ENCODE assay signal across 9 cellular contexts in the genomic region with DNA sequence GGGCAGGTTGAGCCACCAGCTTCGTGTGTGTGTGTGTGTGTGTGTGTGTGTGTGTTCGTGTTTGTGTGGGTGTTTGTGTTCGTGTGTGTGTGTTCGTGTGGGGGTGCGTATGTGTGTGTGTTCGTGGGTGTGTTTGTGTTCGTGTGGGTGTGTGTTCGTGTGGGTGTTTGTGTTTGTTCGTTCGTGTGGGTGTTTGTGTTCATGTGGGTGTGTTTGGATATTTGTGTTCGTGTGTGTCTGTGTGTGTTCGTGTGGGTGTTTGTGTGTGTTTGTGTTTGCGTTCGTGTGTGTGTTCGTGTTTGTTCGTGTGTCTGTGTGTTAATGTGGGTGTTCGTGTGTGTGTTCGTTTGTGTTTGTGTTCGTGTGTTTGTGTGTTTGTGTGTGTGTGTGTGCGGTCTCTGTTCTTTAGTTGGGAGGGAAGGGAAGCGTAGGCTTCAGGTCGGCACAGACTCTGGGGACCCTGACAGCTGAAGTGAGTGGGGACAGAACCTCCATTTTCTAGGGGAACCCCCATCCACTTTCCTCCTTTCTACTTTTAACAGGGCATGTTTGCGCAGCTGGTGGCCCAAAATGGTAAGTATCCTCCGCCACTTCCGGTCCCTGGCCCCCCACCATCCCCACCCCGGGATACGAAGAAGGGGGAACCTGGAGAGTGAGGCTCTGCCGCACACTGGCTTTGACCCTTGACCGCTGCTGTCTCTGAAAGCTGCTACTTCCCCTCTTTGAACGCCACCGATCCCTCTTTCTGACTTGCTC. TPM values are rescaled to one million over a fixed set of nuclear protein-coding genes. Genes with fewer than 3 reads are reported as not detected.
A peak's percentile ranks its signal among the peaks of the same experiment; 100 is the strongest.
DNase-seq lines count a peak whose midpoint lies in the region; ATAC-seq and TF ChIP-seq lines count a peak whose summit lies in the region.
"Had no signal": no experiment of that assay in that cellular context is flagged by ENCODE, and none has a peak within 500 bp of the region (broad histone marks: within the 10 kb centered on the region; RNA-seq: fewer than 3 reads in every experiment).

No MANE protein-coding gene starts in this region.

- H3K9me3 ChIP-seq in DND-41 (ENCODE audit: insufficient read depth, low read length, severe bottlenecking) (no peaks in the 10 kb centered on the region), mucosa of descending colon (no peaks in the 10 kb centered on the region)

- ATAC-seq in DND-41 (ENCODE audit: insufficient read depth, low read depth) (no peak), mucosa of descending colon (no peak)

- H3K27me3 ChIP-seq in DND-41 (ENCODE audit: insufficient read depth, low read length, poor library complexity) = no peaks in the 10 kb centered on the region
- H3K27me3 ChIP-seq in KMS-11 (ENCODE audit: insufficient read depth, low read depth) = peaks cover 16% of the 10 kb centered on the region; the same call in 1 of the 2 replicates

- H3K36me3 ChIP-seq in DND-41 (ENCODE audit: insufficient read depth, low read length) (peaks cover 11% of the 10 kb centered on the region), KMS-11 (ENCODE audit: insufficient read depth) (no peaks in the 10 kb centered on the region), mucosa of descending colon (ENCODE audit: low read depth) (no peaks in the 10 kb centered on the region)

- peaks cover 15% of the 10 kb centered on the region for H3K36me3 Mint-ChIP-seq in activated T-helper 2 cell treated with anti-CD3 and anti-CD28 coated beads, Interferon-gamma antibody, Interleukin-2, Interleukin-4, amounts not matched to agents 10 μg/mL and 5 μg/mL and 100 μg/mL, durations not matched to agents 14 hours and 24 hours and 36 hours (ENCODE audit: low read depth)

- H3K4me3 ChIP-seq in DND-41 (ENCODE audit: low read depth in 1 of 2, low read length in 2 of 2) = peak overlapping the region; percentile 44 to 66; a peak in 3 of 4 replicates
- H3K4me3 ChIP-seq in KMS-11 (IDR thresholded peaks at IDR 0.05; ENCODE audit: insufficient read depth, low read depth, low read length) = no peak overlapping the region
- no peak overlapping the region for H3K4me3 ChIP-seq in mucosa of descending colon

- H3K27ac ChIP-seq in DND-41 (ENCODE audit: low read length) (peak overlapping the region; percentile 33), KMS-11 (no peak overlapping the region)

- peaks cover 6% of the 10 kb centered on the region for H3K9me3 Mint-ChIP-seq in activated T-helper 2 cell treated with anti-CD3 and anti-CD28 coated beads, Interferon-gamma antibody, Interleukin-2, Interleukin-4, amounts not matched to agents 10 μg/mL and 5 μg/mL and 100 μg/mL, durations not matched to agents 14 hours and 24 hours and 36 hours

- H3K9ac ChIP-seq in DND-41 (ENCODE audit: low read depth, low read length) (peak overlapping the region; percentile 82), KMS-11 (no peak overlapping the region)

- intact Hi-C loops in activated T-helper 2 cell treated with anti-CD3 and anti-CD28 coated beads, Interferon-gamma antibody, Interleukin-2, Interleukin-4, amounts not matched to agents 10 μg/mL and 5 μg/mL and 100 μg/mL, durations not matched to agents 14 hours and 24 hours and 36 hours (cut with micrococcal nuclease) = loop anchor here (5.0 kb wide), 1 partner anchor 60 kb away; a partner anchor contains a TSS
- intact Hi-C loops in mucosa of descending colon (cut with DNase I, micrococcal nuclease) = no loop called here

- peaks cover 51% of the 10 kb centered on the region for H3K4me1 ChIP-seq in DND-41 (ENCODE audit: insufficient read depth, low read length)
- peaks cover 30% of the 10 kb centered on the region for H3K4me1 ChIP-seq in KMS-11 (ENCODE audit: low read depth, poor library complexity, severe bottlenecking)
- H3K4me1 ChIP-seq in mucosa of descending colon (ENCODE audit: low read depth) = peaks cover 19% of the 10 kb centered on the region

- H3K27ac Mint-ChIP-seq in activated T-helper 2 cell treated with anti-CD3 and anti-CD28 coated beads, Interferon-gamma antibody, Interleukin-2, Interleukin-4, amounts not matched to agents 10 μg/mL and 5 μg/mL and 100 μg/mL, durations not matched to agents 14 hours and 24 hours and 36 hours = peak overlapping the region; percentile 14

- H3K27me3 Mint-ChIP-seq in activated T-helper 2 cell treated with anti-CD3 and anti-CD28 coated beads, Interferon-gamma antibody, Interleukin-2, Interleukin-4, amounts not matched to agents 10 μg/mL and 5 μg/mL and 100 μg/mL, durations not matched to agents 14 hours and 24 hours and 36 hours (ENCODE audit: low read depth) = peaks cover 27% of the 10 kb centered on the region

- peak overlapping the region; percentile 70 for H3K4me3 Mint-ChIP-seq in activated T-helper 2 cell treated with anti-CD3 and anti-CD28 coated beads, Interferon-gamma antibody, Interleukin-2, Interleukin-4, amounts not matched to agents 10 μg/mL and 5 μg/mL and 100 μg/mL, durations not matched to agents 14 hours and 24 hours and 36 hours (ENCODE audit: low read depth)

- no peak for DNase-seq in DND-41
- DNase-seq in activated T-helper 2 cell treated with anti-CD3 and anti-CD28 coated beads, Interferon-gamma antibody, Interleukin-2, Interleukin-4, amounts not matched to agents 10 μg/mL and 5 μg/mL and 100 μg/mL, durations not matched to agents 14 hours and 24 hours and 36 hours (ENCODE audit: low spot score) = no peak
- peak in 2 of 3 donors; percentile 45 to 61 for DNase-seq in mucosa of descending colon
- DNase-seq in NCI-H2171 (lab: John Stamatoyannopoulos, UW) = no peak
- DNase-seq in NCI-H748 treated with DMSO at 0.1 percent for 48 hours (lab: John Stamatoyannopoulos, UW) = no peak
- DNase-seq in NCI-H2081 treated with DMSO at 0.1 percent for 48 hours (lab: John Stamatoyannopoulos, UW) = no peak
- DNase-seq in NCI-H2196 (lab: John Stamatoyannopoulos, UW; ENCODE audit: unreplicated experiment) = no peak
- DNase-seq: NCI-H510A had no signal

- TF ChIP-seq CTCF in DND-41 (IDR thresholded peaks at IDR 0.05; ENCODE audit: borderline replicate concordance, extremely low read depth, low read length, poor library complexity, severe bottlenecking) (no peak), KMS-11 (conservative IDR thresholded peaks at IDR 0.05; ENCODE audit: low read depth, low read length) (no peak), mucosa of descending colon (IDR thresholded peaks at IDR 0.05) (no peak)

- H3K79me2 ChIP-seq in DND-41 (ENCODE audit: insufficient read depth, low read length) (peaks cover 19% of the 10 kb centered on the region), KMS-11 (ENCODE audit: insufficient read depth, low read depth) (no peaks in the 10 kb centered on the region)

- H3K4me1 Mint-ChIP-seq in activated T-helper 2 cell treated with anti-CD3 and anti-CD28 coated beads, Interferon-gamma antibody, Interleukin-2, Interleukin-4, amounts not matched to agents 10 μg/mL and 5 μg/mL and 100 μg/mL, durations not matched to agents 14 hours and 24 hours and 36 hours (ENCODE audit: low read depth) = peaks cover 39% of the 10 kb centered on the region

- H4K20me1 ChIP-seq in DND-41 (ENCODE audit: insufficient read depth, low read length) (no peaks in the 10 kb centered on the region), KMS-11 (ENCODE audit: insufficient read depth) (no peaks in the 10 kb centered on the region)

- H3K4me2 ChIP-seq in DND-41 (ENCODE audit: insufficient read depth, low read length) = peak overlapping the region; percentile 99
- peak overlapping the region; percentile 63 for H3K4me2 ChIP-seq in KMS-11

- H2AFZ ChIP-seq in DND-41 (ENCODE audit: low read depth, low read length) = no peak overlapping the region
- no peak overlapping the region for H2AFZ ChIP-seq in KMS-11 (ENCODE audit: low read depth)

RNA-seq across cellular contexts. Expression of a gene that starts 1.6 kb away (rescaled TPM):
- total RNA-seq in activated T-helper 2 cell treated with anti-CD3 and anti-CD28 coated beads, Interferon-gamma antibody, Interleukin-2, Interleukin-4, amounts not matched to agents 10 μg/mL and 5 μg/mL and 100 μg/mL, durations not matched to agents 14 hours and 24 hours and 36 hours = 6.9 and 7.4 TPM in 2 replicates
- 1 to 10 TPM in 2 of 3 donors, under 1 TPM in 1; 0.58 to 1.2 (median 1.0) TPM for total RNA-seq in mucosa of descending colon

RNA-seq across cellular contexts. Expression of a gene that starts 30.3 kb away (rescaled TPM):
- 7.9 and 11.3 TPM in 2 replicates for total RNA-seq in activated T-helper 2 cell treated with anti-CD3 and anti-CD28 coated beads, Interferon-gamma antibody, Interleukin-2, Interleukin-4, amounts not matched to agents 10 μg/mL and 5 μg/mL and 100 μg/mL, durations not matched to agents 14 hours and 24 hours and 36 hours
- 10 to 100 TPM in 1 of 3 donors, under 1 TPM in 2; 0.26 to 14.6 (median 0.82) TPM for total RNA-seq in mucosa of descending colon

RNA-seq across cellular contexts. Expression of a gene that starts 50.8 kb away (rescaled TPM):
- total RNA-seq in activated T-helper 2 cell treated with anti-CD3 and anti-CD28 coated beads, Interferon-gamma antibody, Interleukin-2, Interleukin-4, amounts not matched to agents 10 μg/mL and 5 μg/mL and 100 μg/mL, durations not matched to agents 14 hours and 24 hours and 36 hours = 64.3 and 70.0 TPM in 2 replicates
- 1 to 10 TPM; 3.8 to 4.7 (median 4.1) TPM for total RNA-seq in mucosa of descending colon

RNA-seq across cellular contexts. Expression of a gene that starts 58.5 kb away (rescaled TPM):
- total RNA-seq in activated T-helper 2 cell treated with anti-CD3 and anti-CD28 coated beads, Interferon-gamma antibody, Interleukin-2, Interleukin-4, amounts not matched to agents 10 μg/mL and 5 μg/mL and 100 μg/mL, durations not matched to agents 14 hours and 24 hours and 36 hours = 85.5 and 88.7 TPM in 2 replicates
- total RNA-seq in mucosa of descending colon = 1 to 10 TPM in 1 of 3 donors, not detected in 2; 1.0 TPM

Comparison
In these comparisons a context has a peak if more than half of its experiments do, and no peak if none do; other contexts are left out.
1. DNase-seq: peak in mucosa of descending colon (2 of 3); none in DND-41 (single experiment), activated T-helper 2 cell treated with anti-CD3 and anti-CD28 coated beads, Interferon-gamma antibody, Interleukin-2, Interleukin-4, amounts not matched to agents 10 μg/mL and 5 μg/mL and 100 μg/mL, durations not matched to agents 14 hours and 24 hours and 36 hours (single experiment), NCI-H2171 (single experiment), NCI-H748 treated with DMSO at 0.1 percent for 48 hours (single experiment), NCI-H2081 treated with DMSO at 0.1 percent for 48 hours (single experiment) and NCI-H2196 (single experiment).
2. H3K4me3 ChIP-seq: peak in DND-41 (2 of 2); none in KMS-11 (single experiment) and mucosa of descending colon (single experiment).
3. RNA of a gene that starts 50.8 kb away (total RNA-seq): 64.3 to 70.0 TPM in activated T-helper 2 cell treated with anti-CD3 and anti-CD28 coated beads, Interferon-gamma antibody, Interleukin-2, Interleukin-4, amounts not matched to agents 10 μg/mL and 5 μg/mL and 100 μg/mL, durations not matched to agents 14 hours and 24 hours and 36 hours; 3.8 to 4.7 TPM in mucosa of descending colon; every median in the first group is over 10 times any median in the second.